9 cellular contexts compared by ENCODE assay signal in genomic region chr5:169350759-169351240, GRCh38. TPM values are rescaled to one million over a fixed set of nuclear protein-coding genes. Genes with fewer than 3 reads are reported as not detected.
DNase-seq lines count a peak whose midpoint lies in the region; ATAC-seq and TF ChIP-seq lines count a peak whose summit lies in the region.
"Had no signal": no experiment of that assay in that cellular context is flagged by ENCODE, and none has a peak within 500 bp of the region (broad histone marks: within the 10 kb centered on the region; RNA-seq: fewer than 3 reads in every experiment).

No MANE protein-coding gene starts in this region.

- no peaks in the 10 kb centered on the region for H3K9me3 ChIP-seq in NT2/D1 (ENCODE audit: insufficient read depth, low read length)

- no peaks in the 10 kb centered on the region for H3K4me1 ChIP-seq in NT2/D1 (ENCODE audit: insufficient read depth, insufficient read length)

- no peaks in the 10 kb centered on the region for H3K4me1 Mint-ChIP-seq in activated T-cell treated with anti-CD3 and anti-CD28 coated beads, Interleukin-2, amount 50 U/mL, for 72 hours (ENCODE audit: low read depth)
- H3K4me1 Mint-ChIP-seq: memory B cell had no signal

- no peaks in the 10 kb centered on the region for H3K36me3 Mint-ChIP-seq in activated T-cell treated with anti-CD3 and anti-CD28 coated beads, Interleukin-2, amount 50 U/mL, for 72 hours (ENCODE audit: insufficient read depth in 2 of 2)
- H3K36me3 Mint-ChIP-seq: memory B cell had no signal

- no peak for TF ChIP-seq CTCF in fibroblast of mammary gland (conservative IDR thresholded peaks at IDR 0.05; ENCODE audit: control insufficient read depth, insufficient read depth, low read depth, low read length)

- H3K4me3 Mint-ChIP-seq in activated T-cell treated with anti-CD3 and anti-CD28 coated beads, Interleukin-2, amount 50 U/mL, for 72 hours, result no peak overlapping the region
- H3K4me3 Mint-ChIP-seq: memory B cell had no signal

- ATAC-seq in GM18511 (IDR thresholded peaks at IDR 0.05; ENCODE audit: unreplicated experiment) (peak; percentile 54), GM19324 (IDR thresholded peaks at IDR 0.05; ENCODE audit: low FRiP score, unreplicated experiment) (no peak)
- ATAC-seq in activated T-cell treated with anti-CD3 and anti-CD28 coated beads, Interleukin-2, amount 50 U/mL, for 72 hours (replicated peaks in 1 of 2), result no peak

- no peaks in the 10 kb centered on the region for H3K27me3 ChIP-seq in NT2/D1 (ENCODE audit: insufficient read depth, insufficient read length)

- no peaks in the 10 kb centered on the region for H3K36me3 ChIP-seq in NT2/D1 (ENCODE audit: insufficient read depth, insufficient read length, low read length)

- H3K4me3 ChIP-seq in NT2/D1 (ENCODE audit: insufficient read length, low read depth), result no peak overlapping the region
- no peak overlapping the region for H3K4me3 ChIP-seq in fibroblast of mammary gland (ENCODE audit: control insufficient read depth, low read depth, low read length)
- H3K4me3 ChIP-seq in skeletal muscle cell (ENCODE audit: low read depth, low read length), result no peak overlapping the region

- DNase-seq in NT2/D1 (ENCODE audit: low read depth, low spot score) (peak; percentile 2), fibroblast of mammary gland (ENCODE audit: low read depth) (peak; percentile 99), skeletal muscle cell (ENCODE audit: low read depth) (peak; percentile 97), LoVo (ENCODE audit: low spot score) (no peak)
- no peak for DNase-seq in activated T-cell treated with anti-CD3 and anti-CD28 coated beads, Interleukin-2, amount 50 U/mL, for 72 hours
- DNase-seq in activated CD4-positive, alpha-beta T cell treated with anti-CD3 and anti-CD28 coated beads for 4 hours, result no peak

- no peaks in the 10 kb centered on the region for H3K9me3 Mint-ChIP-seq in activated T-cell treated with anti-CD3 and anti-CD28 coated beads, Interleukin-2, amount 50 U/mL, for 72 hours
- H3K9me3 Mint-ChIP-seq: memory B cell had no signal

- no peak overlapping the region for H3K27ac Mint-ChIP-seq in activated T-cell treated with anti-CD3 and anti-CD28 coated beads, Interleukin-2, amount 50 U/mL, for 72 hours
- H3K27ac Mint-ChIP-seq: memory B cell had no signal

- no peak overlapping the region for H3K9ac ChIP-seq in NT2/D1 (ENCODE audit: insufficient read length, low read depth)

- H3K27me3 Mint-ChIP-seq in activated T-cell treated with anti-CD3 and anti-CD28 coated beads, Interleukin-2, amount 50 U/mL, for 72 hours (ENCODE audit: low read depth), result peaks cover 15% of the 10 kb centered on the region

RNA-seq across cellular contexts. Expression of gene SLIT3, which starts 49.9 kb away (rescaled TPM):
- total RNA-seq in activated T-cell treated with anti-CD3 and anti-CD28 coated beads, Interleukin-2, amount 50 U/mL, for 72 hours, result 1 to 10 TPM; 1.7 to 3.1 TPM

Comparison
In these comparisons a context has a peak if more than half of its experiments do, and no peak if none do; other contexts are left out.
1. DNase-seq: peak in NT2/D1 (single experiment), fibroblast of mammary gland (single experiment) and skeletal muscle cell (single experiment); none in LoVo (single experiment), activated T-cell treated with anti-CD3 and anti-CD28 coated beads, Interleukin-2, amount 50 U/mL, for 72 hours (0 of 2) and activated CD4-positive, alpha-beta T cell treated with anti-CD3 and anti-CD28 coated beads for 4 hours (0 of 2).